8 cellular contexts compared by ENCODE assay signal in the genomic region with DNA sequence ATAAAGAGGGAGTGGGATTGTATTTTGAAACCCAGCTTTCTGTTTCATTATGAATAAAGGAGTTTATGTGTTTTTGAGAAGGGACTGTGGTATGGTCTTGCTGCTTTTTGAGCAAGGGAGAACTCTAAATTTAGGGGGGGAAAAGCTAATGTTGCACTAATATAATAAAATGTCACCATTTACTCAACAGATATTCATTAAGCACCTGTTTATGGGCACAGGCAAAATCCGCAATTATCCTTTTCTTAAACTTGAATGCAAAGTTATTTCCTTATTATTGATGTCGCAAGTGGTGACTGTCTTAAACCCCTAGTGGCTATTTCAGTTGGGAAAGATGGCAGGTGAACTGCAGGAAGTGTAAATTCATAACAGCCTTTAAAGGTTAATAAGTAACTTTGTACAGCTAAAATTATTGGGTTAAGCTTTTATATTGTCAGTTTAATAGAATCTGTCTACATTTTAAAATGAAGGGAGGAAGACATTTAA. TPM values are rescaled to one million over a fixed set of nuclear protein-coding genes. Genes with fewer than 3 reads are reported as not detected.
DNase-seq lines count a peak whose midpoint lies in the region; ATAC-seq and TF ChIP-seq lines count a peak whose summit lies in the region.

No MANE protein-coding gene starts in this region.

- H3K36me3 ChIP-seq in thymus (ENCODE audit: control insufficient read depth, insufficient read depth), result no peaks in the 10 kb centered on the region

- no peaks in the 10 kb centered on the region for H3K27me3 Mint-ChIP-seq in activated naive CD8-positive, alpha-beta T cell

- ATAC-seq in GM21786 (IDR thresholded peaks at IDR 0.05; ENCODE audit: unreplicated experiment), result peak; percentile 29

- H3K27ac ChIP-seq in thymus (ENCODE audit: low read depth), result no peak overlapping the region

- no peaks in the 10 kb centered on the region for H3K9me3 ChIP-seq in thymus (ENCODE audit: control insufficient read depth)

- H3K4me1 ChIP-seq in thymus (ENCODE audit: control insufficient read depth, insufficient read depth, low read length), result peaks cover 3% of the 10 kb centered on the region

- DNase-seq in NCI-H2171 treated with DMSO at 0.1 percent for 48 hours (lab: John Stamatoyannopoulos, UW), result peak; percentile 3
- DNase-seq in NCI-H2171 (lab: John Stamatoyannopoulos, UW), result no peak
- DNase-seq in kidney tubule cell (ENCODE audit: low spot score), result peak; percentile 78
- DNase-seq in COLO668 (lab: John Stamatoyannopoulos, UW; ENCODE audit: unreplicated experiment), result no peak

- no peaks in the 10 kb centered on the region for H3K9me3 Mint-ChIP-seq in activated naive CD8-positive, alpha-beta T cell (ENCODE audit: low read depth)

- H3K4me1 Mint-ChIP-seq in activated naive CD8-positive, alpha-beta T cell (ENCODE audit: low read depth), result peaks cover 54% of the 10 kb centered on the region

- peak overlapping the region; percentile 30 for H3K4me3 ChIP-seq in thymus (ENCODE audit: low read length)

- H3K4me3 Mint-ChIP-seq in activated naive CD8-positive, alpha-beta T cell, result peak overlapping the region; percentile 87

- TF ChIP-seq CTCF in LNCAP (IDR thresholded peaks at IDR 0.05), result peak; percentile 31; the same call in 1 of the 2 replicates

- no peaks in the 10 kb centered on the region for H3K36me3 Mint-ChIP-seq in activated naive CD8-positive, alpha-beta T cell

- H3K27ac Mint-ChIP-seq in activated naive CD8-positive, alpha-beta T cell, result peak overlapping the region; percentile 94

- no peaks in the 10 kb centered on the region for H3K27me3 ChIP-seq in thymus (ENCODE audit: control insufficient read depth, insufficient read depth)

- WGBS in thymus, result 4% methylated on average over 2 of the region's 2 CpGs

RNA-seq across cellular contexts. Expression of gene CDC42SE2, which starts 1.5 kb away (rescaled TPM):
- polyA plus RNA-seq in thymus, result 60.6 TPM

Comparison
In these comparisons a context has a peak if more than half of its experiments do, and no peak if none do; other contexts are left out.
1. DNase-seq: peak in NCI-H2171 treated with DMSO at 0.1 percent for 48 hours (single experiment) and kidney tubule cell (single experiment); none in NCI-H2171 (single experiment) and COLO668 (single experiment).